In genomic region chr21:36744560-36745231, GRCh38 we compare ENCODE assay signal across 16 cellular contexts. TPM values are rescaled to one million over a fixed set of nuclear protein-coding genes. Genes with fewer than 3 reads are reported as not detected.
DNase-seq lines count a peak whose midpoint lies in the region; ATAC-seq and TF ChIP-seq lines count a peak whose summit lies in the region.
"Had no signal": no experiment of that assay in that cellular context is flagged by ENCODE, and none has a peak within 500 bp of the region (broad histone marks: within the 10 kb centered on the region; RNA-seq: fewer than 3 reads in every experiment).

No MANE protein-coding gene starts in this region.

- H3K4me3 ChIP-seq in stomach, result peak overlapping the region in 1 of 4 donors; percentile 16
- H3K4me3 ChIP-seq: SJCRH30, suprapubic skin had no signal

- no peaks in the 10 kb centered on the region for H3K9me3 ChIP-seq in stomach
- H3K9me3 ChIP-seq: SJCRH30, suprapubic skin had no signal

- intact Hi-C loops in left ventricle myocardium superior (cut with micrococcal nuclease), result loop anchor here (10.0 kb wide), 1 partner anchor 180 kb away; no protein-coding TSS in a partner anchor
- intact Hi-C loops in stomach (cut with DNase I; ENCODE audit: low total_unique reads), result no loop called here

- H3K4me1 ChIP-seq in stomach, result peaks cover 17 to 37% (median 31%) of the 10 kb centered on the region in 4 donors
- H3K4me1 ChIP-seq: SJCRH30 had no signal

- H3K27me3 ChIP-seq in stomach, result peaks cover 0 to 47% (median 3%) of the 10 kb centered on the region in 3 donors

- ATAC-seq in left ventricle myocardium superior (peak; percentile 56), GM21717 (IDR thresholded peaks at IDR 0.05; ENCODE audit: unreplicated experiment) (no peak)
- ATAC-seq: natural killer cell treated with Interleukin-12 subunit alpha and Interleukin-12 subunit beta and Interleukin-15 and Interleukin-18, amount 100 ng/mL, for 72 hours had no signal

- no peak for TF ChIP-seq POLR2A in stomach (IDR thresholded peaks at IDR 0.05)

- WGBS in stomach, 5 donors, result 22 to 37% (median 29%) methylated on average over 22 to 30 of the region's 30 CpGs

- no peak for TF ChIP-seq CTCF in stomach (IDR thresholded peaks at IDR 0.05)

- DNase-seq in NCI-H1105 treated with DMSO at 0.1 percent for 48 hours (lab: John Stamatoyannopoulos, UW) (peak; percentile 77), RPMI7951 (ENCODE audit: low read depth) (peak; percentile 7), left ventricle myocardium superior (peak; percentile 46), stomach (peak; percentile 76), NCI-H146 treated with DMSO at 0.1 percent for 48 hours (lab: John Stamatoyannopoulos, UW; ENCODE audit: unreplicated experiment) (no peak), SW 1271 (lab: John Stamatoyannopoulos, UW) (no peak)
- no peak for DNase-seq in stimulated activated naive CD4-positive, alpha-beta T cell (lab: John Stamatoyannopoulos, UW)
- DNase-seq: activated CD4-positive, alpha-beta memory T cell treated with anti-CD3 and anti-CD28 coated beads, Interleukin-2, amount 10 ng/mL, durations not matched to agents 7 days and 5 days; CD4-positive, alpha-beta memory T cell; MV-4-11; NCI-H82 had no signal

- peak overlapping the region in 2 of 5 donors; percentile 18 to 52 for H3K27ac ChIP-seq in stomach
- H3K27ac ChIP-seq: SJCRH30, suprapubic skin had no signal

- H3K36me3 ChIP-seq in stomach, result peaks cover 0 to 37% (median 2%) of the 10 kb centered on the region in 4 donors
- H3K36me3 ChIP-seq: SJCRH30, suprapubic skin had no signal

- TF ChIP-seq EP300 in stomach (IDR thresholded peaks at IDR 0.05), result no peak

RNA-seq across cellular contexts. Expression of gene SIM2, which starts 45.8 kb away (rescaled TPM):
- 1.2 and 1.5 TPM in 2 replicates for total RNA-seq in RPMI7951 (2014; rRNA removed; shearing (Covaris generic))
- total RNA-seq in left ventricle myocardium superior, result not detected
- total RNA-seq in stomach, result 10 to 100 TPM in 4 of 5 donors, not detected in 1; 11.2 to 28.3 (median 20.4) TPM
- 10 to 100 TPM in 1 of 3 donors, 1 to 10 TPM in 2; 3.3 to 14.0 (median 6.9) TPM for polyA plus RNA-seq in stomach
- total RNA-seq: CD4-positive, alpha-beta memory T cell; endothelial cell of umbilical vein had no signal
- polyA plus RNA-seq: endothelial cell of umbilical vein had no signal

Comparison
In these comparisons a context has a peak if more than half of its experiments do, and no peak if none do; other contexts are left out.
1. DNase-seq: peak in NCI-H1105 treated with DMSO at 0.1 percent for 48 hours (single experiment), RPMI7951 (single experiment), left ventricle myocardium superior (single experiment) and stomach (single experiment); none in NCI-H146 treated with DMSO at 0.1 percent for 48 hours (single experiment), stimulated activated naive CD4-positive, alpha-beta T cell (0 of 6) and SW 1271 (0 of 2).